In genomic region chr10:105843786-105844560, GRCh38 we compare ENCODE assay signal across 1 cellular context.
A peak's percentile ranks its signal among the peaks of the same experiment; 100 is the strongest.
TF ChIP-seq lines count a peak whose summit lies in the region.

No MANE protein-coding gene starts in this region.

TF ChIP-seq in GM12878, 131 proteins besides CTCF, POLR2A, EP300 and RAD21 (continued from another document):
- peak; percentile 96 for TF ChIP-seq CUX1 (IDR thresholded peaks at IDR 0.05; ENCODE audit: insufficient replicate concordance, low read depth, low read length)
- no peak for TF ChIP-seq SRF (IDR thresholded peaks at IDR 0.05; ENCODE audit: low read depth in 2 of 2, low read length in 2 of 2)
- TF ChIP-seq ZBTB4 (CRISPR knock-in tag; IDR thresholded peaks at IDR 0.05): no peak
